Comparison of ENCODE assay signal across 21 cellular contexts in the genomic region with DNA sequence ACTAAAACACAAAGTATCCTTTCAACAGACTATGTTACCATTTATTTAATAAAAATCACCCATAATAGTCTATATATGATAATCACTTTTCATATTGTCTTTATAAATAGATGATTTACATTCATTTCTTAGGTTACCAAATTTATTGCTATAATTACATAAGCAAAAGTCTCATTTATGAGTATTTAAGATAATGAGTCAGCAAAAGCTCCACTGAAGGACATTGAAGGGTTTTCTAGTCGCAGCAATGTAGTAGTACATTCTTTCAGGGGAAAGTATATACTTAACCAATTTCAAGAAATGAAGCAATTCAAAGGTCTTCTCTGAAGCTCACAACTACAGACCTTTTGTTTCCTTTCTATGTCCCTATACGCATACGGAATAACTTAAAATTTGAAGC.
DNase-seq lines count a peak whose midpoint lies in the region; ATAC-seq, FAIRE-seq and TF ChIP-seq lines count a peak whose summit lies in the region.
"Had no signal": no experiment of that assay in that cellular context is flagged by ENCODE, and none has a peak within 500 bp of the region (broad histone marks: within the 10 kb centered on the region; RNA-seq: fewer than 3 reads in every experiment).

No MANE protein-coding gene starts in this region.

- intact Hi-C loops in HepG2 (cut with micrococcal nuclease; ENCODE audit: unreplicated experiment), result no loop called here
- intact Hi-C loops in right lobe of liver (cut with DNase I), result no loop called here
- intact Hi-C loops in Right ventricle myocardium inferior (cut with DNase I), result no loop called here

- H3K79me2 ChIP-seq in HepG2 (ENCODE audit: insufficient read depth, low read length) (no peaks in the 10 kb centered on the region), H1 (ENCODE audit: control insufficient read depth in 1 of 2, insufficient read depth in 2 of 2, low read length in 2 of 2) (no peaks in the 10 kb centered on the region), Karpas-422 (ENCODE audit: low read length) (no peaks in the 10 kb centered on the region)

- TF ChIP-seq RAD21 in HepG2 (CRISPR knock-in tag; IDR thresholded peaks at IDR 0.05) (no peak), H1 (IDR thresholded peaks at IDR 0.05 in 1 of 2, conservative IDR thresholded peaks at IDR 0.05 in 1 of 2; ENCODE audit: low read depth in 2 of 2, low read length in 2 of 2) (no peak)

- H3K9me3 ChIP-seq in HepG2 (ENCODE audit: low read length) (peaks cover 68% of the 10 kb centered on the region), right lobe of liver (no peaks in the 10 kb centered on the region), H1 (ENCODE audit: insufficient read depth in 2 of 2, low read depth in 1 of 2, low read length in 1 of 2) (no peaks in the 10 kb centered on the region), Karpas-422 (ENCODE audit: low read length) (peaks cover 60% of the 10 kb centered on the region)
- H3K9me3 ChIP-seq: BLaER1, Caco-2 had no signal

- H3K27ac ChIP-seq in HepG2 (ENCODE audit: extremely low read length, insufficient read depth, low read length), result no peak overlapping the region
- no peak overlapping the region for H3K27ac ChIP-seq in right lobe of liver
- H3K27ac ChIP-seq in H1 (ENCODE audit: low read depth, low read length), result no peak overlapping the region
- no peak overlapping the region for H3K27ac ChIP-seq in Karpas-422 (ENCODE audit: low read length)
- H3K27ac ChIP-seq: BLaER1, C4-2B, GM23248 had no signal

- TF ChIP-seq POLR2A in HepG2 (IDR thresholded peaks at IDR 0.05; ENCODE audit: insufficient read depth in 1 of 2, low read depth in 2 of 2, low read length in 2 of 2), result no peak
- TF ChIP-seq POLR2A in right lobe of liver (IDR thresholded peaks at IDR 0.05), result no peak
- no peak for TF ChIP-seq POLR2A in H1 (IDR thresholded peaks at IDR 0.05; ENCODE audit: control extremely low read depth in 1 of 2, low read depth in 2 of 2, low read length in 2 of 2)

- CTCF ChIA-PET in HepG2 (lab: Yijun Ruan, JAX; ENCODE audit: low intra/inter-chr PET ratio, low total read pairs), result no interaction called here
- CTCF ChIA-PET in H1 (lab: Charles Lee; ENCODE audit: partially characterized antibody), result no interaction called here

- H3K23me2 ChIP-seq in H1 (ENCODE audit: low read depth, low read length), result no peaks in the 10 kb centered on the region

- no peak overlapping the region for H3K14ac ChIP-seq in H1 (ENCODE audit: insufficient read length)

- DNase-seq in HepG2 (ENCODE audit: low spot score) (no peak), right lobe of liver (no peak), H1 (ENCODE audit: low read depth in 1 of 2, low spot score in 2 of 2) (no peak), iris pigment epithelial cell (ENCODE audit: low read depth) (peak; percentile 4), Karpas-422 (no peak), Right ventricle myocardium inferior (ENCODE audit: missing footprints) (no peak)
- DNase-seq: 8988T; Caco-2; CD4-positive, CD25-positive, alpha-beta regulatory T cell; CD8-positive, alpha-beta T cell; DMS153; DMS79 treated with DMSO at 0.1 percent for 48 hours; GF-D8; GM23248; H9; HFFc6 had no signal

- ATAC-seq in HepG2 (no peak), right lobe of liver (no peak), GM21447 (IDR thresholded peaks at IDR 0.05; ENCODE audit: unreplicated experiment) (no peak), Right ventricle myocardium inferior (no peak)
- ATAC-seq: CD8-positive, alpha-beta T cell had no signal

- H3K27me3 ChIP-seq in HepG2 (ENCODE audit: control insufficient read depth in 1 of 2, insufficient read depth in 2 of 2, low read length in 2 of 2) (no peaks in the 10 kb centered on the region), right lobe of liver (no peaks in the 10 kb centered on the region), H1 (replicated peaks in 1 of 4; ENCODE audit: control insufficient read depth in 3 of 4, extremely low read depth in 1 of 4, insufficient read depth in 3 of 4, low read length in 3 of 4) (no peaks in the 10 kb centered on the region), Karpas-422 (ENCODE audit: low read length) (no peaks in the 10 kb centered on the region)
- H3K27me3 ChIP-seq: BLaER1 had no signal

- no peaks in the 10 kb centered on the region for H3K79me1 ChIP-seq in H1 (ENCODE audit: low read depth, low read length)

- no peak overlapping the region for H2BK15ac ChIP-seq in H1 (ENCODE audit: low read length)

- TF ChIP-seq EP300 in HepG2 (IDR thresholded peaks at IDR 0.05; ENCODE audit: low read depth in 2 of 2, low read length in 2 of 2) (no peak), HepG2 (CRISPR knock-in tag; IDR thresholded peaks at IDR 0.05; ENCODE audit: borderline replicate concordance) (no peak), H1 (IDR thresholded peaks at IDR 0.05; ENCODE audit: borderline replicate concordance in 1 of 2, low read depth in 2 of 2, low read length in 2 of 2) (no peak)

- POLR2A ChIA-PET in HepG2 (lab: Yijun Ruan, JAX) (no interaction called here), H1 (lab: Charles Lee; ENCODE audit: partially characterized antibody) (no interaction called here)

- no peak overlapping the region for H3K9ac ChIP-seq in HepG2 (ENCODE audit: insufficient read depth, low read depth, low read length)
- no peak overlapping the region for H3K9ac ChIP-seq in H1 (replicated peaks in 1 of 4; ENCODE audit: extremely low read depth in 1 of 4, low read depth in 3 of 4, low read length in 3 of 4)
- H3K9ac ChIP-seq in Karpas-422 (ENCODE audit: low read length), result no peak overlapping the region
- H3K9ac ChIP-seq: BLaER1, GM23248 had no signal

- no peak for FAIRE-seq in HepG2 (lab: Jason Lieb, UNC)
- FAIRE-seq in TTC549 (lab: Jason Lieb, UNC), result peak; percentile 20
- no peak for FAIRE-seq in H1 (lab: Jason Lieb, UNC)
- FAIRE-seq: GM12891 had no signal

- no peaks in the 10 kb centered on the region for H3K36me3 ChIP-seq in HepG2 (replicated peaks in 1 of 2; ENCODE audit: control insufficient read depth in 1 of 2, insufficient read depth in 2 of 2, low read length in 2 of 2)
- H3K36me3 ChIP-seq in right lobe of liver, result no peaks in the 10 kb centered on the region
- no peaks in the 10 kb centered on the region for H3K36me3 ChIP-seq in H1 (ENCODE audit: control insufficient read depth in 2 of 4, insufficient read depth in 4 of 4, low read length in 3 of 4)
- no peaks in the 10 kb centered on the region for H3K36me3 ChIP-seq in Karpas-422 (ENCODE audit: insufficient read depth, low read length)
- H3K36me3 ChIP-seq: BLaER1 had no signal

- no peak overlapping the region for H2AFZ ChIP-seq in HepG2 (ENCODE audit: low read length)
- no peak overlapping the region for H2AFZ ChIP-seq in H1 (ENCODE audit: low read length)
- H2AFZ ChIP-seq in Karpas-422 (ENCODE audit: low read length), result no peak overlapping the region
- H2AFZ ChIP-seq: GM23248 had no signal

- H3K9me2 ChIP-seq in Karpas-422 (replicated peaks; ENCODE audit: insufficient read depth, low read length), result no peaks in the 10 kb centered on the region

- H4K20me1 ChIP-seq in HepG2 (ENCODE audit: insufficient read depth, low read length), result no peaks in the 10 kb centered on the region
- no peaks in the 10 kb centered on the region for H4K20me1 ChIP-seq in H1 (replicated peaks in 1 of 2; ENCODE audit: control insufficient read depth in 1 of 2, insufficient read depth in 2 of 2, low read length in 2 of 2)
- no peaks in the 10 kb centered on the region for H4K20me1 ChIP-seq in Karpas-422 (ENCODE audit: insufficient read depth, low read depth, low read length)
- H4K20me1 ChIP-seq: BLaER1 had no signal

- 55% methylated on average over 3 of the region's 3 CpGs for WGBS in HepG2 (ENCODE audit: low lambda C conversion rate)
- 85% methylated on average over 3 of the region's 3 CpGs for WGBS in right lobe of liver (ENCODE audit: insufficient coverage, low coverage, low lambda C conversion rate, missing lambda C conversion rate)
- 95% methylated on average over 3 of the region's 3 CpGs; no CpG with 5 or more reads in 1 of the 2 experiments for WGBS in H1 (ENCODE audit: extremely low coverage in 1 of 2, insufficient coverage in 1 of 2, insufficient read length in 1 of 2, insufficient replicate concordance in 2 of 2, low coverage in 1 of 2, low lambda C conversion rate in 2 of 2, missing lambda C conversion rate in 1 of 2), 2 experiments

- H4K8ac ChIP-seq in H1 (ENCODE audit: extremely low read depth, insufficient read depth, low read length), result no peak overlapping the region

- H3K4me2 ChIP-seq in HepG2 (ENCODE audit: low read depth, low read length), result no peak overlapping the region
- no peak overlapping the region for H3K4me2 ChIP-seq in H1 (ENCODE audit: insufficient read depth in 1 of 2, low read depth in 2 of 2, low read length in 2 of 2)
- H3K4me2 ChIP-seq in Karpas-422 (ENCODE audit: low read depth, low read length, poor library complexity, severe bottlenecking), result no peak overlapping the region
- H3K4me2 ChIP-seq: BLaER1 had no signal

- H2BK20ac ChIP-seq in H1 (ENCODE audit: low read length), result no peak overlapping the region

- no peak for TF ChIP-seq CTCF in HepG2 (CRISPR knock-in tag; IDR thresholded peaks at IDR 0.05)
- no peak for TF ChIP-seq CTCF in right lobe of liver (IDR thresholded peaks at IDR 0.05)
- no peak for TF ChIP-seq CTCF in H1 (IDR thresholded peaks at IDR 0.05; ENCODE audit: control extremely low read depth in 1 of 3, insufficient read depth in 1 of 3, low read depth in 1 of 3, low read length in 3 of 3)

- H3K4me1 ChIP-seq in HepG2 (ENCODE audit: insufficient read depth, low read length) (no peaks in the 10 kb centered on the region), right lobe of liver (no peaks in the 10 kb centered on the region), H1 (replicated peaks in 1 of 4; ENCODE audit: control insufficient read depth in 3 of 4, insufficient read depth in 4 of 4, low read length in 3 of 4) (no peaks in the 10 kb centered on the region), Karpas-422 (ENCODE audit: low read length) (no peaks in the 10 kb centered on the region)
- H3K4me1 ChIP-seq: BLaER1, Caco-2 had no signal

- H4K5ac ChIP-seq in H1 (ENCODE audit: insufficient read length, low read depth, low read length), result no peak overlapping the region

- H3K23ac ChIP-seq in H1 (ENCODE audit: insufficient read length), result no peak overlapping the region

- H2BK12ac ChIP-seq in H1 (ENCODE audit: low read depth, low read length), result no peak overlapping the region

- no peak overlapping the region for H3K4ac ChIP-seq in H1 (replicated peaks; ENCODE audit: insufficient read length, low read depth, low read length)

- H2BK5ac ChIP-seq in H1 (ENCODE audit: low read depth, low read length), result no peak overlapping the region

- H3K56ac ChIP-seq in H1 (replicated peaks; ENCODE audit: insufficient read length, low read depth, low read length), result no peak overlapping the region

- no peak overlapping the region for H2BK120ac ChIP-seq in H1 (replicated peaks; ENCODE audit: low read depth, low read length)

- no peak overlapping the region for H2AK5ac ChIP-seq in H1 (ENCODE audit: low read depth, low read length)

- in situ Hi-C loops in HepG2 (cut with HindIII; ENCODE audit: extremely low pct_ligation_motif_present, low pct_unique_long_range_greater_than_20kb), result no loop called here

- BruUV-seq in HepG2 (replicated peaks; lab: Mats Ljungman, UMichigan), result no TSS peak

- no peak overlapping the region for H4K91ac ChIP-seq in H1 (replicated peaks; ENCODE audit: insufficient read length, low read length)

- H3K4me3 ChIP-seq in HepG2 (replicated peaks in 1 of 3; ENCODE audit: insufficient read depth in 1 of 3, low read depth in 2 of 3, low read length in 3 of 3) (no peak overlapping the region), right lobe of liver (no peak overlapping the region), H1 (ENCODE audit: extremely low read depth in 1 of 4, insufficient read depth in 2 of 4, low read depth in 3 of 4, low read length in 4 of 4) (no peak overlapping the region), Karpas-422 (ENCODE audit: low read length) (no peak overlapping the region)
- H3K4me3 ChIP-seq: BLaER1, GM23248 had no signal

- H3K18ac ChIP-seq in H1 (ENCODE audit: extremely low read depth, low read length), result no peak overlapping the region

Comparison
In these comparisons a context has a peak if more than half of its experiments do, and no peak if none do; other contexts are left out.
1. Of the 41 proteins assayed by ChIP-seq in both HepG2 and H1: peak only in HepG2: none; only in H1: none; in both: MAFK; in neither: 40.